ENCODE assay signal across 14 cellular contexts in genomic region chr1:144544420-144544819, GRCh38. TPM values are rescaled to one million over a fixed set of nuclear protein-coding genes. Genes with fewer than 3 reads are reported as not detected.
"Had no signal": no experiment of that assay in that cellular context is flagged by ENCODE, and none has a peak within 500 bp of the region (broad histone marks: within the 10 kb centered on the region; RNA-seq: fewer than 3 reads in every experiment).

No MANE protein-coding gene starts in this region.

RNA-seq across cellular contexts. Expression of gene PPIAL4F, which starts 48.3 kb away (rescaled TPM):
- total RNA-seq: stomach, subcutaneous adipose tissue, suprapubic skin, testis, thoracic aorta, thyroid gland, tibial nerve, transverse colon, upper lobe of right lung, ureter, urinary bladder, uterus, vagina had no signal
- polyA plus RNA-seq: stomach, thymus, urinary bladder had no signal
